18 cellular contexts compared by ENCODE assay signal in genomic region chr9:111903996-111904395, GRCh38. TPM values are rescaled to one million over a fixed set of nuclear protein-coding genes. Genes with fewer than 3 reads are reported as not detected.
DNase-seq lines count a peak whose midpoint lies in the region; ATAC-seq, FAIRE-seq and TF ChIP-seq lines count a peak whose summit lies in the region.
"Had no signal": no experiment of that assay in that cellular context is flagged by ENCODE, and none has a peak within 500 bp of the region (broad histone marks: within the 10 kb centered on the region; RNA-seq: fewer than 3 reads in every experiment).

No MANE protein-coding gene starts in this region.

- no peak overlapping the region for H3K4me3 Mint-ChIP-seq in activated T-cell treated with anti-CD3 and anti-CD28 coated beads, Interleukin-2, amount 50 U/mL, for 24 hours
- H3K4me3 Mint-ChIP-seq in activated T-cell treated with anti-CD3 and anti-CD28 coated beads, Interleukin-2, amount 50 U/mL, for 4 hours: no peak overlapping the region
- H3K4me3 Mint-ChIP-seq: activated naive CD4-positive, alpha-beta T cell treated with anti-CD3 and anti-CD28 coated beads for 36 hours had no signal

- peaks cover 99% of the 10 kb centered on the region for H3K79me2 ChIP-seq in fibroblast of lung (ENCODE audit: control insufficient read depth, insufficient read depth, low read length)

- no peak overlapping the region for H3K9ac ChIP-seq in fibroblast of lung (ENCODE audit: insufficient read depth, low read length)

- H3K9me3 ChIP-seq in fibroblast of lung (ENCODE audit: control insufficient read depth, insufficient read depth, low read depth, low read length) (no peaks in the 10 kb centered on the region), small intestine (ENCODE audit: control insufficient read depth, low read depth) (no peaks in the 10 kb centered on the region)

- H3K4me1 Mint-ChIP-seq in activated T-cell treated with anti-CD3 and anti-CD28 coated beads, Interleukin-2, amount 50 U/mL, for 24 hours (ENCODE audit: low read depth): peaks cover 43% of the 10 kb centered on the region
- H3K4me1 Mint-ChIP-seq in activated T-cell treated with anti-CD3 and anti-CD28 coated beads, Interleukin-2, amount 50 U/mL, for 4 hours (ENCODE audit: low read depth): peaks cover 55% of the 10 kb centered on the region

- WGBS in small intestine, 3 donors: 42 to 60% (median 45%) methylated on average over 2 of the region's 2 CpGs

- CTCF ChIA-PET in RWPE1 (lab: Yijun Ruan, JAX): interaction anchor here (1.1 kb wide), 1 partner anchor 144 kb away, joined by 3 read pairs; no protein-coding TSS in a partner anchor

- no peak for TF ChIP-seq CTCF in RWPE1 (conservative IDR thresholded peaks at IDR 0.05; ENCODE audit: low read depth)
- no peak for TF ChIP-seq CTCF in fibroblast of lung (conservative IDR thresholded peaks at IDR 0.05 in 1 of 2, IDR thresholded peaks at IDR 0.05 in 1 of 2; ENCODE audit: low read depth in 1 of 2, low read length in 2 of 2)

- no peaks in the 10 kb centered on the region for H3K9me3 Mint-ChIP-seq in activated T-cell treated with anti-CD3 and anti-CD28 coated beads, Interleukin-2, amount 50 U/mL, for 24 hours
- no peaks in the 10 kb centered on the region for H3K9me3 Mint-ChIP-seq in activated T-cell treated with anti-CD3 and anti-CD28 coated beads, Interleukin-2, amount 50 U/mL, for 4 hours
- H3K9me3 Mint-ChIP-seq: activated naive CD4-positive, alpha-beta T cell treated with anti-CD3 and anti-CD28 coated beads for 36 hours had no signal

- H3K27me3 ChIP-seq in fibroblast of lung (ENCODE audit: control insufficient read depth, insufficient read depth, low read length) (no peaks in the 10 kb centered on the region), small intestine (ENCODE audit: control insufficient read depth in 2 of 2, insufficient read depth in 2 of 2, low read length in 2 of 2) (no peaks in the 10 kb centered on the region)

- POLR2A ChIA-PET in RWPE1 (lab: Yijun Ruan, JAX; ENCODE audit: low non-redundant PET): no interaction called here

- no peak for ATAC-seq in activated T-cell treated with anti-CD3 and anti-CD28 coated beads, Interleukin-2, amount 50 U/mL, for 4 hours
- ATAC-seq in GM19455 (IDR thresholded peaks at IDR 0.05; ENCODE audit: unreplicated experiment): no peak

- H3K27ac Mint-ChIP-seq in activated T-cell treated with anti-CD3 and anti-CD28 coated beads, Interleukin-2, amount 50 U/mL, for 24 hours: peak overlapping the region; percentile 61
- H3K27ac Mint-ChIP-seq: activated naive CD4-positive, alpha-beta T cell treated with anti-CD3 and anti-CD28 coated beads for 36 hours had no signal

- peaks cover 19% of the 10 kb centered on the region for H3K4me1 ChIP-seq in fibroblast of lung (ENCODE audit: control insufficient read depth, extremely low read depth, insufficient read depth, low read length)
- H3K4me1 ChIP-seq in small intestine (ENCODE audit: control insufficient read depth in 2 of 2, insufficient read depth in 1 of 2, low read depth in 1 of 2, low read length in 1 of 2): peaks cover 17 to 26% of the 10 kb centered on the region in 2 donors

- peak overlapping the region; percentile 21; the same call in 1 of the 2 replicates for H3K27ac ChIP-seq in RWPE1
- H3K27ac ChIP-seq in fibroblast of lung (ENCODE audit: insufficient read depth, low read length): no peak overlapping the region
- no peak overlapping the region for H3K27ac ChIP-seq in small intestine (ENCODE audit: low read depth in 1 of 2, low read length in 1 of 2)
- H3K27ac ChIP-seq: PC-9 had no signal

- H3K27me3 Mint-ChIP-seq in activated T-cell treated with anti-CD3 and anti-CD28 coated beads, Interleukin-2, amount 50 U/mL, for 24 hours: no peaks in the 10 kb centered on the region
- no peaks in the 10 kb centered on the region for H3K27me3 Mint-ChIP-seq in activated T-cell treated with anti-CD3 and anti-CD28 coated beads, Interleukin-2, amount 50 U/mL, for 4 hours (ENCODE audit: low read depth)

- H3K36me3 Mint-ChIP-seq in activated T-cell treated with anti-CD3 and anti-CD28 coated beads, Interleukin-2, amount 50 U/mL, for 24 hours (ENCODE audit: low read depth): peaks cover 24% of the 10 kb centered on the region
- peaks cover 12% of the 10 kb centered on the region for H3K36me3 Mint-ChIP-seq in activated T-cell treated with anti-CD3 and anti-CD28 coated beads, Interleukin-2, amount 50 U/mL, for 4 hours (ENCODE audit: insufficient read depth)

- no peak for FAIRE-seq in small intestine (lab: Jason Lieb, UNC)

- H3K36me3 ChIP-seq in fibroblast of lung (ENCODE audit: control insufficient read depth, insufficient read depth, low read length) (peaks cover 2% of the 10 kb centered on the region), small intestine (ENCODE audit: control insufficient read depth in 2 of 2, insufficient read depth in 2 of 2, low read length in 2 of 2) (no peaks in the 10 kb centered on the region)

- H3K4me2 ChIP-seq in fibroblast of lung (ENCODE audit: extremely low read depth, insufficient read depth, low read length): peak overlapping the region; percentile 33
- H3K4me2 ChIP-seq: PC-9 had no signal

- no peak for DNase-seq in activated T-cell treated with anti-CD3 and anti-CD28 coated beads, Interleukin-2, amount 50 U/mL, for 24 hours
- DNase-seq in activated T-cell treated with anti-CD3 and anti-CD28 coated beads, Interleukin-2, amount 50 U/mL, for 4 hours: no peak
- no peak for DNase-seq in RWPE1 (ENCODE audit: low spot score)
- peak in 1 of 2 donors; percentile 23 for DNase-seq in fibroblast of lung (ENCODE audit: low read depth in 2 of 2)
- DNase-seq in small intestine: peak; percentile 31
- no peak for DNase-seq in NCI-H128 (lab: John Stamatoyannopoulos, UW; ENCODE audit: unreplicated experiment)
- no peak for DNase-seq in putamen (ENCODE audit: low spot score)
- DNase-seq: activated CD4-positive, CD25-positive, alpha-beta regulatory T cell; activated naive CD4-positive, alpha-beta T cell treated with anti-CD3 and anti-CD28 coated beads for 36 hours; effector memory CD4-positive, alpha-beta T cell; foreskin melanocyte; Karpas-422; NCI-H1694; NCI-H510A; PC-9; T-helper 1 cell had no signal

- H3K4me3 ChIP-seq in fibroblast of lung (replicated peaks in 1 of 4; ENCODE audit: control extremely low read depth in 1 of 4, insufficient read depth in 1 of 4, low read depth in 3 of 4, low read length in 4 of 4) (no peak overlapping the region), small intestine (ENCODE audit: low read depth in 1 of 2, low read length in 2 of 2) (no peak overlapping the region)
- H3K4me3 ChIP-seq: lung, PC-9 had no signal

- peaks cover 10% of the 10 kb centered on the region for H4K20me1 ChIP-seq in fibroblast of lung (ENCODE audit: control insufficient read depth, extremely low read depth, insufficient read depth, low read length)

- no peak overlapping the region for H2AFZ ChIP-seq in fibroblast of lung (ENCODE audit: low read length)
- H2AFZ ChIP-seq: PC-9 had no signal

RNA-seq across cellular contexts. Expression of gene UGCG, which starts 7.4 kb away (rescaled TPM):
- 10 to 100 TPM; 34.1 to 43.3 (median 40.9) TPM for total RNA-seq in activated T-cell treated with anti-CD3 and anti-CD28 coated beads, Interleukin-2, amount 50 U/mL, for 4 hours
- 90.7 and 143 TPM in 2 replicates for total RNA-seq in fibroblast of lung
- polyA plus RNA-seq in fibroblast of lung (117 and 260 TPM in 2 replicates), small intestine (10 to 100 TPM; 11.6 to 23.5 (median 17.3) TPM)
- 55.0 and 121 TPM in 2 replicates for polyA plus RNA-seq in fibroblast of lung (2012)
- polyA minus RNA-seq in fibroblast of lung (ENCODE audit: low replicate concordance): 10.1 and 27.7 TPM in 2 replicates
